In the genomic region with DNA sequence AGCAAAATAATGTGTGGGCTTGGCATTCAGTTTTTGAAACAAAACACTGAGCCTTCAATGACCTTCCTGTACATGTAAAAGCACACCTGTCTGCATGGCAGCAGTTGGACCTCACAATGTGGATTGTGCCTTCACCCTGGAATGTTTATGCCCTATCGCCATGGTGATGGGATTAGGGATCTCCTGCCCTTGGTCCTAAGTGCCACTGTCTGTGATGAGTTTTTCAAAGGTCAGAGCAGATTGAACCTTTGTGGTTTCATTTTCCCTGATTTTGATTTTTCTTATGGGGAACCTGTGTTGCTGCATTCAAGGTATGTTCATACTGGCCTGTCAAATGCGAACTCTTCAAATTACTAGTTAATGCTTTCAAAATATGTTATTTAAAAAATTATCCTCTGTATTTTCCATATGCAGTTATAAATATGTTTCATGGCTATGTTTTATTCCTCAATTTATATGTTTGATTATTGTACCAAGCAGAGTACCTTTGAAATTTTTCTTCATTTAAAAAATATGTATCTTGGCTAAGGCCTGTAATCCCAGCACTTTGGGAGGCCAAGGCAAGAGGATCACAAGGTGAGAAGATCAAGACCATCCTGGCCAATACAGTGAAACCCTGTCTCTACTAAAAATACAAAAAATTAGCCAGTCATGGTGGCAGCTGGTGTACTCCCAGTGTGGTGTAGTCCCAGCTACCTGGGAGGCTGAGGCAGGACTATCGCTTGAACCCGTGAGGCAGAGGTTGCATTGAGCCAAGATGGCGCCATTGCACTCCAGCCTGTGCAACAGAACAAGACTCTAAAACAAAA, we compare ENCODE assay signal across 8 cellular contexts.
DNase-seq lines count a peak whose midpoint lies in the region; ATAC-seq and TF ChIP-seq lines count a peak whose summit lies in the region.
"Not testable (repeated sequence)": the region's sequence is repeated elsewhere in the genome, so short reads cannot be mapped to it uniquely, and the experiment has no call there.

No MANE protein-coding gene starts in this region.

- ATAC-seq in GM18861 (IDR thresholded peaks at IDR 0.05; ENCODE audit: unreplicated experiment) (peak; percentile 64), GM21737 (IDR thresholded peaks at IDR 0.05; ENCODE audit: unreplicated experiment) (peak; percentile 92), HG03108 (IDR thresholded peaks at IDR 0.05; ENCODE audit: unreplicated experiment) (peak; percentile 74), heart right ventricle (peak; percentile 82 to 97 (median 94))

- H4K8ac ChIP-seq in neuronal stem cell (ENCODE audit: low read depth, low read length) = not testable (repeated sequence)

- H3K9me2 ChIP-seq in OCI-LY7 (ENCODE audit: insufficient read depth, low read length) = not testable (repeated sequence)

- not testable (repeated sequence) for H3K27me3 ChIP-seq in heart right ventricle; neuronal stem cell (ENCODE audit: control insufficient read depth in 3 of 3, insufficient read depth in 3 of 3, low read depth in 1 of 3, low read length in 3 of 3); tibial artery

- H2AFZ ChIP-seq in OCI-LY7 (ENCODE audit: low read length); neuronal stem cell (ENCODE audit: low read length): not testable (repeated sequence)

- 70 to 75% methylated on average over 5 of the region's 5 CpGs for WGBS in heart right ventricle, 2 donors
- WGBS in neuronal stem cell (ENCODE audit: extremely low coverage in 2 of 2, insufficient read length in 2 of 2, insufficient replicate concordance in 1 of 2), 2 donors = no CpG with 5 or more reads among the region's 5 CpGs

- not testable (repeated sequence) for H3K23ac ChIP-seq in neuronal stem cell (ENCODE audit: low read depth, low read length, poor library complexity)

- H3K36me3 ChIP-seq in OCI-LY7 (ENCODE audit: insufficient read depth, low read length); heart right ventricle; neuronal stem cell (replicated peaks in 1 of 2; ENCODE audit: control insufficient read depth in 2 of 2, insufficient read depth in 2 of 2, low read length in 2 of 2); tibial artery: not testable (repeated sequence)

- H4K91ac ChIP-seq in neuronal stem cell (ENCODE audit: low read depth, low read length, poor library complexity) = not testable (repeated sequence)

- H3K4me3 ChIP-seq in OCI-LY7 (ENCODE audit: low read depth, low read length, poor library complexity, severe bottlenecking); heart right ventricle; neuronal stem cell (ENCODE audit: low read length in 2 of 2); tibial artery: not testable (repeated sequence)

- not testable (repeated sequence) for H3K27ac ChIP-seq in OCI-LY7 (ENCODE audit: low read depth, low read length, poor library complexity, severe bottlenecking); heart right ventricle; neuronal stem cell (replicated peaks; ENCODE audit: low read length); tibial artery

- H3K9ac ChIP-seq in neuronal stem cell (ENCODE audit: low read depth, low read length, poor library complexity) = not testable (repeated sequence)

- H3K4me2 ChIP-seq in OCI-LY7 (ENCODE audit: low read length); neuronal stem cell (ENCODE audit: insufficient read depth, low read length, poor library complexity, severe bottlenecking): not testable (repeated sequence)

- H2AK5ac ChIP-seq in neuronal stem cell (ENCODE audit: low read depth, low read length) = not testable (repeated sequence)

- H3K79me2 ChIP-seq in OCI-LY7 (ENCODE audit: insufficient read depth, low read depth, low read length) = not testable (repeated sequence)

- H3K18ac ChIP-seq in neuronal stem cell (ENCODE audit: low read length) = not testable (repeated sequence)

- intact Hi-C loops in OCI-LY7 (cut with micrococcal nuclease; ENCODE audit: unreplicated experiment); heart right ventricle (cut with DNase I); tibial artery (cut with DNase I; ENCODE audit: low total_unique reads): not testable (repeated sequence)

- not testable (repeated sequence) for H3K9me3 ChIP-seq in OCI-LY7 (ENCODE audit: low read length); neuronal stem cell (replicated peaks in 1 of 2; ENCODE audit: control insufficient read depth in 2 of 2, insufficient read depth in 1 of 2, low read depth in 1 of 2, low read length in 2 of 2); tibial artery
- peaks cover 0 to 51% (median 0%) of the 10 kb centered on the region in 11 donors for H3K9me3 ChIP-seq in heart right ventricle

- H2BK12ac ChIP-seq in neuronal stem cell (ENCODE audit: low read length) = not testable (repeated sequence)

- not testable (repeated sequence) for H2BK120ac ChIP-seq in neuronal stem cell (ENCODE audit: low read depth, low read length)

- TF ChIP-seq CTCF in OCI-LY7 (conservative IDR thresholded peaks at IDR 0.05; ENCODE audit: low read length); heart right ventricle (IDR thresholded peaks at IDR 0.05); tibial artery (IDR thresholded peaks at IDR 0.05): not testable (repeated sequence)

- H2BK15ac ChIP-seq in neuronal stem cell (ENCODE audit: low read length) = not testable (repeated sequence)

- not testable (repeated sequence) for H4K20me1 ChIP-seq in OCI-LY7 (ENCODE audit: insufficient read depth, low read length)

- DNase-seq in OCI-LY7 (ENCODE audit: low spot score) (peak; percentile 14), heart right ventricle (peak; percentile 30 to 33), neuronal stem cell (ENCODE audit: low spot score) (peak; percentile 48), tibial artery (peak; percentile 54 to 88)
- DNase-seq in activated naive CD8-positive, alpha-beta T cell treated with anti-CD3 and anti-CD28 coated beads, Interleukin-2, amount 50 U/mL, for 16 hours (ENCODE audit: low read depth, low spot score) = peak; percentile 30

- H3K14ac ChIP-seq in neuronal stem cell (ENCODE audit: low read length) = not testable (repeated sequence)

- CTCF ChIA-PET in OCI-LY7 (lab: Charles Lee; ENCODE audit: unreplicated experiment) = not testable (repeated sequence)

- not testable (repeated sequence) for H2BK5ac ChIP-seq in neuronal stem cell (ENCODE audit: low read length)

- POLR2A ChIA-PET in OCI-LY7 (lab: Charles Lee) = not testable (repeated sequence)

- not testable (repeated sequence) for BruUV-seq in OCI-LY7 (replicated peaks; lab: Mats Ljungman, UMichigan)

- not testable (repeated sequence) for H3K79me1 ChIP-seq in neuronal stem cell (ENCODE audit: low read depth, low read length)

- H3K4ac ChIP-seq in neuronal stem cell (ENCODE audit: low read length) = not testable (repeated sequence)

- H3K4me1 ChIP-seq in OCI-LY7 (ENCODE audit: insufficient read depth, low read length, poor library complexity, severe bottlenecking); heart right ventricle; neuronal stem cell (ENCODE audit: control insufficient read depth in 2 of 2, insufficient read depth in 1 of 2, low read depth in 1 of 2, low read length in 2 of 2); tibial artery: not testable (repeated sequence)

Comparison
In these comparisons a context has a peak if more than half of its experiments do, and no peak if none do; other contexts are left out.
1. DNase-seq: peak in every context shown above with its lines; median percentile 71 in tibial artery; 48 in neuronal stem cell; 32 in heart right ventricle; 30 in activated naive CD8-positive, alpha-beta T cell treated with anti-CD3 and anti-CD28 coated beads, Interleukin-2, amount 50 U/mL, for 16 hours; 14 in OCI-LY7.